Comparison of ENCODE assay signal across 12 cellular contexts in the genomic region with DNA sequence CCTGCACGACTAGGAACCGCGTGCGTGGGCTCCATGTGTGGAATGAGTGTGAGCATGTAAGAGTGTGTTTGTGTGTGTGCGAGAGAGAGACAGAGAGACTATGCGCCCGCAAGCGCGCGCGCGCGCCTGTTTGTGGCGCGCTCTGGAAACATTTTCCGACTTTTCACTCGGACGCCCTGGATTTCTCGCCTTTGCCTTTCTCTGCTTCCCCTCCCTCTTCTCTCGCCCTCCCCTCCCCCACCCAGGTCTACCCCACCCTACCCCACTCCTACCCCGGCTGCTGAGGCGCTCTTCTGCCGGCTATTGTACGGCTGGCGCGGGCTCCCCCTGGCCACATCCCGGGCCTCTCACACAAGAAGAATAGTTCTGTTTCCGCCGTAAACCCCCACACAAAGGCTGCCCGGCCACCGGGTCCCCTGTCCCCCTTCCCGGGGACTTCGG. TPM values are rescaled to one million over a fixed set of nuclear protein-coding genes. Genes with fewer than 3 reads are reported as not detected.
DNase-seq lines count a peak whose midpoint lies in the region; ATAC-seq and TF ChIP-seq lines count a peak whose summit lies in the region.
"Had no signal": no experiment of that assay in that cellular context is flagged by ENCODE, and none has a peak within 500 bp of the region (broad histone marks: within the 10 kb centered on the region; RNA-seq: fewer than 3 reads in every experiment).

No MANE protein-coding gene starts in this region.

- H3K9me3 Mint-ChIP-seq in HFFc6 = no peaks in the 10 kb centered on the region

- no peak overlapping the region for H2AFZ ChIP-seq in hepatocyte

- H3K4me1 ChIP-seq in heart right ventricle = peaks cover 3 to 58% (median 41%) of the 10 kb centered on the region in 9 donors
- peaks cover 24% of the 10 kb centered on the region for H3K4me1 ChIP-seq in hepatocyte (ENCODE audit: insufficient read depth)
- peaks cover 40 to 72% (median 61%) of the 10 kb centered on the region in 4 donors for H3K4me1 ChIP-seq in stomach
- H3K4me1 ChIP-seq in testis = peaks cover 14% of the 10 kb centered on the region

- DNase-seq in heart right ventricle = no peak
- no peak for DNase-seq in left cardiac atrium
- DNase-seq in NCI-H2171 treated with DMSO at 0.1 percent for 48 hours (lab: John Stamatoyannopoulos, UW) = peak; percentile 35
- no peak for DNase-seq in hepatocyte (ENCODE audit: low spot score)
- DNase-seq in stomach = no peak
- no peak for DNase-seq in testis
- DNase-seq in middle frontal gyrus (ENCODE audit: extremely low spot score, low spot score) = no peak
- DNase-seq in HFFc6 = no peak
- DNase-seq: kidney glomerular epithelial cell, NCI-H2107, posterior cingulate gyrus had no signal

- 1 to 2% methylated on average over 32 to 33 of the region's 33 CpGs for WGBS in heart right ventricle, 2 donors
- 0% methylated on average over 13 of the region's 33 CpGs for WGBS in hepatocyte (ENCODE audit: low lambda C conversion rate, missing lambda C conversion rate)
- 2 to 6% (median 3%) methylated on average over 33 of the region's 33 CpGs for WGBS in stomach, 5 donors
- 1 to 4% methylated on average over 14 to 33 of the region's 33 CpGs for WGBS in testis, 2 donors

- no peaks in the 10 kb centered on the region for H3K9me3 ChIP-seq in heart right ventricle
- H3K9me3 ChIP-seq in hepatocyte (ENCODE audit: low read depth) = no peaks in the 10 kb centered on the region
- no peaks in the 10 kb centered on the region for H3K9me3 ChIP-seq in stomach
- H3K9me3 ChIP-seq in testis = no peaks in the 10 kb centered on the region

- H3K4me3 ChIP-seq in heart right ventricle = peak overlapping the region in 7 of 10 donors; percentile 2 to 39 (median 15)
- no peak overlapping the region for H3K4me3 ChIP-seq in hepatocyte
- H3K4me3 ChIP-seq in stomach = peak overlapping the region in 3 of 4 donors; percentile 12 to 37 (median 26)
- H3K4me3 ChIP-seq in testis = peak overlapping the region in 1 of 2 donors; percentile 17

- peak overlapping the region; percentile 68 for H3K4me2 ChIP-seq in hepatocyte

- TF ChIP-seq CTCF in heart right ventricle (IDR thresholded peaks at IDR 0.05) = no peak
- no peak for TF ChIP-seq CTCF in hepatocyte (IDR thresholded peaks at IDR 0.05; ENCODE audit: poor library complexity)
- no peak for TF ChIP-seq CTCF in stomach (IDR thresholded peaks at IDR 0.05)
- no peak for TF ChIP-seq CTCF in testis (IDR thresholded peaks at IDR 0.05)
- no peak for TF ChIP-seq CTCF in HFFc6 (IDR thresholded peaks at IDR 0.05)

- H3K79me2 ChIP-seq in hepatocyte = no peaks in the 10 kb centered on the region

- H3K27ac ChIP-seq in heart right ventricle (no peak overlapping the region), hepatocyte (no peak overlapping the region), stomach (no peak overlapping the region), testis (no peak overlapping the region)

- H3K27me3 Mint-ChIP-seq in HFFc6 (ENCODE audit: insufficient read depth) = peaks cover 82% of the 10 kb centered on the region

- no peak overlapping the region for H3K27ac Mint-ChIP-seq in HFFc6

- H3K36me3 ChIP-seq in heart right ventricle = no peaks in the 10 kb centered on the region
- no peaks in the 10 kb centered on the region for H3K36me3 ChIP-seq in hepatocyte (replicated peaks; ENCODE audit: insufficient read depth, low read depth)
- H3K36me3 ChIP-seq in stomach = no peaks in the 10 kb centered on the region
- H3K36me3 ChIP-seq in testis (ENCODE audit: low read depth, missing control alignments) = no peaks in the 10 kb centered on the region

- H3K27me3 ChIP-seq in heart right ventricle (peaks cover 60 to 100% (median 100%) of the 10 kb centered on the region in 7 donors), hepatocyte (peaks cover 100% of the 10 kb centered on the region), stomach (peaks cover 57 to 100% (median 96%) of the 10 kb centered on the region in 3 donors), testis (peaks cover 5% of the 10 kb centered on the region)

- no peaks in the 10 kb centered on the region for H3K4me1 Mint-ChIP-seq in HFFc6 (ENCODE audit: low read depth)

- no peak overlapping the region for H3K4me3 Mint-ChIP-seq in HFFc6

- H3K36me3 Mint-ChIP-seq in HFFc6 (ENCODE audit: low read depth) = no peaks in the 10 kb centered on the region

- H4K20me1 ChIP-seq in hepatocyte (ENCODE audit: insufficient read depth, poor library complexity, severe bottlenecking) = no peaks in the 10 kb centered on the region

- no peak for ATAC-seq in heart right ventricle
- no peak for ATAC-seq in left cardiac atrium
- ATAC-seq: esophagus mucosa had no signal

- intact Hi-C loops in heart right ventricle (cut with DNase I) (no loop called here), left cardiac atrium (cut with DNase I) (no loop called here), stomach (cut with DNase I; ENCODE audit: low total_unique reads) (no loop called here), testis (cut with DNase I; ENCODE audit: low total_unique reads) (no loop called here)

- no peak for TF ChIP-seq EP300 in stomach (IDR thresholded peaks at IDR 0.05)

- no peak for TF ChIP-seq POLR2A in stomach (IDR thresholded peaks at IDR 0.05)
- TF ChIP-seq POLR2A in testis (IDR thresholded peaks at IDR 0.05) = no peak

- H3K9me2 ChIP-seq in hepatocyte (replicated peaks; ENCODE audit: insufficient read depth) = no peaks in the 10 kb centered on the region

RNA-seq across cellular contexts. Expression of a gene that starts 7.0 kb away (rescaled TPM):
- total RNA-seq in heart right ventricle (not detected), left cardiac atrium (not detected), hepatocyte (not detected in 2 replicates), stomach (not detected), testis (under 1 TPM; 0.19 to 0.47 TPM)
- polyA plus RNA-seq in heart right ventricle (not detected), hepatocyte (not detected in 2 replicates), stomach (not detected), testis (ENCODE audit: insufficient read depth, low read depth, low replicate concordance) (0.20 TPM)
- total RNA-seq in HFFc6 (2021; fragmentation: NEBNext Ultra II Directional; extraction: Animal tissue kit (Norgen Biotek cat#: 25700)) = not detected
- total RNA-seq: esophagus mucosa had no signal
